Comparison of ENCODE assay signal across 1 cellular context in the genomic region with DNA sequence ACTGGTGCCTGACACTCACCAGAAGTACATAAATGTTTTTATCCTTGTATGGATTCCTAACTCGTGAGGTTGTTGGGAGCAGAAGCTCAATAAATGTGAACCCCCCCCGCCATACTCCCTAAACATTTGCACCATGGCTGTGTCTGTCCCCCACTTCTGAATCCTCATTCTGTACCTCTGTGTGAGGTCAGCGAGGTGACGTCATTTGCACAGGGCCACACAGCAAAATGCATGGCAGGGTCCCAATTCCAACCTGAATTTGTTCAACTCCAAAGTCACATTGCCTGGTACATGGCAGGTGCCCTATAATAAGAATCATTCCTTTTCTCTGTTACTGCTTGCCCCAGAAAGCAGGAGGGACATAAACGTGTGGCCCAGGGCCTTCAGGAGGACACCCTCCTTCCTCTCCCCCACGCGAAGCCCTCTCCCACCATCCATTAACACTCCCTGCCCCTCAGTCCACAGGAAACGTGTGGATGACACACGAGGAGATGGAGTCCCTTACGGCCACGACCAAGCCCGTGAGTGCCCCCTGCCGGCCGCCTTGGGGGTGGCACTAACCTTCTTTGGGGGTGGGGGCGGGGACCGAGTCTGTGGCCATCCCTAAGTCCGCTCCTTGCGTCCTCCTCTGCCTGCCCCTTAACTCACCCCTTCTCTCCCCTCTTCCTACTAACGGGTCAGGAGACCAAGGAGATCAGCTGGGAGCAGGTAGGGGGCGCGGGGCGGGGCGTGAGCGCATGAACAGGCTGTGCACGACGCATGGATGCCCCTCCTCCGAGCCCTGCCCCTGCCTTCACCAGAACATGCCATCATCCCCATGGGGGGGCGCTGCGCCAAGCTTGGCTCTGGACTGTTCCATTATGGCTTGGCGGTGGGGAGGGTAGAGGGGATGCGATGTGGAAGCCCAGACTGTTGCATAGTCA.
A peak's percentile ranks its signal among the peaks of the same experiment; 100 is the strongest.
TF ChIP-seq lines count a peak whose summit lies in the region.

No MANE protein-coding gene starts in this region.

TF ChIP-seq in K562, 482 proteins besides CTCF, POLR2A, EP300 and RAD21 (continued from another document and continues in another):
- TF ChIP-seq CUX1 (CRISPR knock-in tag; IDR thresholded peaks at IDR 0.05) (no peak), RBM17 (IDR thresholded peaks at IDR 0.05; ENCODE audit: borderline replicate concordance, low read depth, low read length) (no peak), ZNF121 (CRISPR knock-in tag; conservative IDR thresholded peaks at IDR 0.05) (no peak), HCFC1 (IDR thresholded peaks at IDR 0.05; ENCODE audit: low read depth, low read length) (peak; percentile 10; the same call in 1 of the 2 replicates), ZNF696 (CRISPR knock-in tag; conservative IDR thresholded peaks at IDR 0.05) (no peak), MXI1 (IDR thresholded peaks at IDR 0.05; ENCODE audit: low read depth, low read length) (no peak), FOXO4 (CRISPR knock-in tag; IDR thresholded peaks at IDR 0.05) (no peak), FOXP1 (CRISPR knock-in tag; IDR thresholded peaks at IDR 0.05) (no peak), MAFF (IDR thresholded peaks at IDR 0.05; ENCODE audit: low read length) (0 out of 2 replicates have a peak, but pooled peaks have one; percentile 5), ETV6 (IDR thresholded peaks at IDR 0.05; ENCODE audit: borderline replicate concordance in 1 of 2, low read depth in 2 of 2, low read length in 1 of 2) (no peak), ETV6 (CRISPR knock-in tag; IDR thresholded peaks at IDR 0.05; ENCODE audit: borderline replicate concordance) (no peak), NR1H2 (CRISPR knock-in tag; IDR thresholded peaks at IDR 0.05) (no peak), MCM7 (IDR thresholded peaks at IDR 0.05) (no peak), ZNF717 (CRISPR knock-in tag; IDR thresholded peaks at IDR 0.05) (no peak), STAT5A (IDR thresholded peaks at IDR 0.05; ENCODE audit: borderline replicate concordance, low read length) (no peak), NFYB (IDR thresholded peaks at IDR 0.05; ENCODE audit: extremely low read depth, insufficient read length) (no peak), MEF2D (tag; conservative IDR thresholded peaks at IDR 0.05; ENCODE audit: low read depth) (0 out of 2 replicates have a peak, but pooled peaks have one; percentile 16), ETV1 (tag; conservative IDR thresholded peaks at IDR 0.05; ENCODE audit: low read depth) (no peak; the same call in 1 of the 2 replicates)
- TF ChIP-seq, protein P1, sequence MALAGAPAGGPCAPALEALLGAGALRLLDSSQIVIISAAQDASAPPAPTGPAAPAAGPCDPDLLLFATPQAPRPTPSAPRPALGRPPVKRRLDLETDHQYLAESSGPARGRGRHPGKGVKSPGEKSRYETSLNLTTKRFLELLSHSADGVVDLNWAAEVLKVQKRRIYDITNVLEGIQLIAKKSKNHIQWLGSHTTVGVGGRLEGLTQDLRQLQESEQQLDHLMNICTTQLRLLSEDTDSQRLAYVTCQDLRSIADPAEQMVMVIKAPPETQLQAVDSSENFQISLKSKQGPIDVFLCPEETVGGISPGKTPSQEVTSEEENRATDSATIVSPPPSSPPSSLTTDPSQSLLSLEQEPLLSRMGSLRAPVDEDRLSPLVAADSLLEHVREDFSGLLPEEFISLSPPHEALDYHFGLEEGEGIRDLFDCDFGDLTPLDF (CRISPR knock-in tag; IDR thresholded peaks at IDR 0.05): no peak
- TF ChIP-seq, protein P2, sequence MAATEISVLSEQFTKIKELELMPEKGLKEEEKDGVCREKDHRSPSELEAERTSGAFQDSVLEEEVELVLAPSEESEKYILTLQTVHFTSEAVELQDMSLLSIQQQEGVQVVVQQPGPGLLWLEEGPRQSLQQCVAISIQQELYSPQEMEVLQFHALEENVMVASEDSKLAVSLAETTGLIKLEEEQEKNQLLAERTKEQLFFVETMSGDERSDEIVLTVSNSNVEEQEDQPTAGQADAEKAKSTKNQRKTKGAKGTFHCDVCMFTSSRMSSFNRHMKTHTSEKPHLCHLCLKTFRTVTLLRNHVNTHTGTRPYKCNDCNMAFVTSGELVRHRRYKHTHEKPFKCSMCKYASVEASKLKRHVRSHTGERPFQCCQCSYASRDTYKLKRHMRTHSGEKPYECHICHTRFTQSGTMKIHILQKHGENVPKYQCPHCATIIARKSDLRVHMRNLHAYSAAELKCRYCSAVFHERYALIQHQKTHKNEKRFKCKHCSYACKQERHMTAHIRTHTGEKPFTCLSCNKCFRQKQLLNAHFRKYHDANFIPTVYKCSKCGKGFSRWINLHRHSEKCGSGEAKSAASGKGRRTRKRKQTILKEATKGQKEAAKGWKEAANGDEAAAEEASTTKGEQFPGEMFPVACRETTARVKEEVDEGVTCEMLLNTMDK (IDR thresholded peaks at IDR 0.05; ENCODE audit: borderline replicate concordance, insufficient read depth, low read depth, low read length, poor library complexity, severe bottlenecking): peak; percentile 79
- TF ChIP-seq, protein P3, sequence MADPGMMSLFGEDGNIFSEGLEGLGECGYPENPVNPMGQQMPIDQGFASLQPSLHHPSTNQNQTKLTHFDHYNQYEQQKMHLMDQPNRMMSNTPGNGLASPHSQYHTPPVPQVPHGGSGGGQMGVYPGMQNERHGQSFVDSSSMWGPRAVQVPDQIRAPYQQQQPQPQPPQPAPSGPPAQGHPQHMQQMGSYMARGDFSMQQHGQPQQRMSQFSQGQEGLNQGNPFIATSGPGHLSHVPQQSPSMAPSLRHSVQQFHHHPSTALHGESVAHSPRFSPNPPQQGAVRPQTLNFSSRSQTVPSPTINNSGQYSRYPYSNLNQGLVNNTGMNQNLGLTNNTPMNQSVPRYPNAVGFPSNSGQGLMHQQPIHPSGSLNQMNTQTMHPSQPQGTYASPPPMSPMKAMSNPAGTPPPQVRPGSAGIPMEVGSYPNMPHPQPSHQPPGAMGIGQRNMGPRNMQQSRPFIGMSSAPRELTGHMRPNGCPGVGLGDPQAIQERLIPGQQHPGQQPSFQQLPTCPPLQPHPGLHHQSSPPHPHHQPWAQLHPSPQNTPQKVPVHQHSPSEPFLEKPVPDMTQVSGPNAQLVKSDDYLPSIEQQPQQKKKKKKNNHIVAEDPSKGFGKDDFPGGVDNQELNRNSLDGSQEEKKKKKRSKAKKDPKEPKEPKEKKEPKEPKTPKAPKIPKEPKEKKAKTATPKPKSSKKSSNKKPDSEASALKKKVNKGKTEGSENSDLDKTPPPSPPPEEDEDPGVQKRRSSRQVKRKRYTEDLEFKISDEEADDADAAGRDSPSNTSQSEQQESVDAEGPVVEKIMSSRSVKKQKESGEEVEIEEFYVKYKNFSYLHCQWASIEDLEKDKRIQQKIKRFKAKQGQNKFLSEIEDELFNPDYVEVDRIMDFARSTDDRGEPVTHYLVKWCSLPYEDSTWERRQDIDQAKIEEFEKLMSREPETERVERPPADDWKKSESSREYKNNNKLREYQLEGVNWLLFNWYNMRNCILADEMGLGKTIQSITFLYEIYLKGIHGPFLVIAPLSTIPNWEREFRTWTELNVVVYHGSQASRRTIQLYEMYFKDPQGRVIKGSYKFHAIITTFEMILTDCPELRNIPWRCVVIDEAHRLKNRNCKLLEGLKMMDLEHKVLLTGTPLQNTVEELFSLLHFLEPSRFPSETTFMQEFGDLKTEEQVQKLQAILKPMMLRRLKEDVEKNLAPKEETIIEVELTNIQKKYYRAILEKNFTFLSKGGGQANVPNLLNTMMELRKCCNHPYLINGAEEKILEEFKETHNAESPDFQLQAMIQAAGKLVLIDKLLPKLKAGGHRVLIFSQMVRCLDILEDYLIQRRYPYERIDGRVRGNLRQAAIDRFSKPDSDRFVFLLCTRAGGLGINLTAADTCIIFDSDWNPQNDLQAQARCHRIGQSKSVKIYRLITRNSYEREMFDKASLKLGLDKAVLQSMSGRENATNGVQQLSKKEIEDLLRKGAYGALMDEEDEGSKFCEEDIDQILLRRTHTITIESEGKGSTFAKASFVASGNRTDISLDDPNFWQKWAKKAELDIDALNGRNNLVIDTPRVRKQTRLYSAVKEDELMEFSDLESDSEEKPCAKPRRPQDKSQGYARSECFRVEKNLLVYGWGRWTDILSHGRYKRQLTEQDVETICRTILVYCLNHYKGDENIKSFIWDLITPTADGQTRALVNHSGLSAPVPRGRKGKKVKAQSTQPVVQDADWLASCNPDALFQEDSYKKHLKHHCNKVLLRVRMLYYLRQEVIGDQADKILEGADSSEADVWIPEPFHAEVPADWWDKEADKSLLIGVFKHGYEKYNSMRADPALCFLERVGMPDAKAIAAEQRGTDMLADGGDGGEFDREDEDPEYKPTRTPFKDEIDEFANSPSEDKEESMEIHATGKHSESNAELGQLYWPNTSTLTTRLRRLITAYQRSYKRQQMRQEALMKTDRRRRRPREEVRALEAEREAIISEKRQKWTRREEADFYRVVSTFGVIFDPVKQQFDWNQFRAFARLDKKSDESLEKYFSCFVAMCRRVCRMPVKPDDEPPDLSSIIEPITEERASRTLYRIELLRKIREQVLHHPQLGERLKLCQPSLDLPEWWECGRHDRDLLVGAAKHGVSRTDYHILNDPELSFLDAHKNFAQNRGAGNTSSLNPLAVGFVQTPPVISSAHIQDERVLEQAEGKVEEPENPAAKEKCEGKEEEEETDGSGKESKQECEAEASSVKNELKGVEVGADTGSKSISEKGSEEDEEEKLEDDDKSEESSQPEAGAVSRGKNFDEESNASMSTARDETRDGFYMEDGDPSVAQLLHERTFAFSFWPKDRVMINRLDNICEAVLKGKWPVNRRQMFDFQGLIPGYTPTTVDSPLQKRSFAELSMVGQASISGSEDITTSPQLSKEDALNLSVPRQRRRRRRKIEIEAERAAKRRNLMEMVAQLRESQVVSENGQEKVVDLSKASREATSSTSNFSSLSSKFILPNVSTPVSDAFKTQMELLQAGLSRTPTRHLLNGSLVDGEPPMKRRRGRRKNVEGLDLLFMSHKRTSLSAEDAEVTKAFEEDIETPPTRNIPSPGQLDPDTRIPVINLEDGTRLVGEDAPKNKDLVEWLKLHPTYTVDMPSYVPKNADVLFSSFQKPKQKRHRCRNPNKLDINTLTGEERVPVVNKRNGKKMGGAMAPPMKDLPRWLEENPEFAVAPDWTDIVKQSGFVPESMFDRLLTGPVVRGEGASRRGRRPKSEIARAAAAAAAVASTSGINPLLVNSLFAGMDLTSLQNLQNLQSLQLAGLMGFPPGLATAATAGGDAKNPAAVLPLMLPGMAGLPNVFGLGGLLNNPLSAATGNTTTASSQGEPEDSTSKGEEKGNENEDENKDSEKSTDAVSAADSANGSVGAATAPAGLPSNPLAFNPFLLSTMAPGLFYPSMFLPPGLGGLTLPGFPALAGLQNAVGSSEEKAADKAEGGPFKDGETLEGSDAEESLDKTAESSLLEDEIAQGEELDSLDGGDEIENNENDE (IDR thresholded peaks at IDR 0.05; ENCODE audit: low read depth, low read length): no peak
